In the genomic region with DNA sequence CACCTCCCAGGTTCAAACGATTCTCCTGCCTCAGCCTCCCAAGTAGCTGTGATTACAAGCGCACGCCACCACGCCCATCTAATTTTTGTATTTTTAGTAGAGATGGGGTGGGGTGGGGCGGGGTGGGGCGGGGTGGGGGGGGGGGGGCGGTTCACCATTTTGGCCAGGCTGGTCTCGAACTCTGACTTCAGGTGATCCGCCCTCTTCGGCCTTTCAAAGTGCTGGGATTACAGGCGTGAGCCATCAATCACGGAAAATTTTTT, we compare ENCODE assay signal across 8 cellular contexts. TPM values are rescaled to one million over a fixed set of nuclear protein-coding genes. Genes with fewer than 3 reads are reported as not detected.
A peak's percentile ranks its signal among the peaks of the same experiment; 100 is the strongest.
DNase-seq lines count a peak whose midpoint lies in the region; ATAC-seq and TF ChIP-seq lines count a peak whose summit lies in the region.

No MANE protein-coding gene starts in this region.

- peaks cover 13% of the 10 kb centered on the region for H3K4me1 ChIP-seq in A673 (ENCODE audit: insufficient read depth, low read length, poor library complexity, severe bottlenecking)
- peaks cover 26% of the 10 kb centered on the region for H3K4me1 ChIP-seq in muscle layer of colon (ENCODE audit: insufficient read depth, low read length)

- intact Hi-C loops in A673 (cut with micrococcal nuclease; ENCODE audit: unreplicated experiment): loop anchor here (2.0 kb wide), 1 partner anchor 67 kb away; the partner anchor contains the start of gene FEM1A

- peaks cover 0 to 9% (median 0%) of the 10 kb centered on the region in 3 donors for H3K9me3 Mint-ChIP-seq in IgD-negative memory B cell

- peaks cover 3% of the 10 kb centered on the region for H3K27me3 Mint-ChIP-seq in IgD-negative memory B cell

- H3K36me3 ChIP-seq in A673 (ENCODE audit: insufficient read depth, low read length, poor library complexity, severe bottlenecking) (peaks cover 5% of the 10 kb centered on the region), muscle layer of colon (ENCODE audit: insufficient read depth, low read length) (peaks cover 21% of the 10 kb centered on the region)

- ATAC-seq in GM21367 (IDR thresholded peaks at IDR 0.05; ENCODE audit: unreplicated experiment): no peak

- H3K9ac ChIP-seq in muscle layer of colon (ENCODE audit: low read length): no peak overlapping the region

- peak overlapping the region; percentile 97 to 99 (median 98) for H3K4me3 Mint-ChIP-seq in IgD-negative memory B cell

- DNase-seq in A673 (ENCODE audit: low spot score) (no peak), NCI-H526 (lab: John Stamatoyannopoulos, UW) (no peak), T-helper 9 cell (no peak), NCI-H1092 treated with DMSO at 0.1 percent for 48 hours (lab: John Stamatoyannopoulos, UW) (no peak)

- H3K9me3 ChIP-seq in A673 (ENCODE audit: low read depth, low read length, poor library complexity, severe bottlenecking) (no peaks in the 10 kb centered on the region), muscle layer of colon (ENCODE audit: low read length) (no peaks in the 10 kb centered on the region)

- no TSS peak for BruUV-seq in A673 (replicated peaks; lab: Mats Ljungman, UMichigan)

- H3K27ac ChIP-seq in A673 (ENCODE audit: low read depth, low read length, poor library complexity, severe bottlenecking) (no peak overlapping the region), cingulate gyrus (ENCODE audit: low read depth, low read length) (peak overlapping the region; percentile 77), muscle layer of colon (ENCODE audit: low read depth, low read length) (peak overlapping the region; percentile 78)

- CTCF ChIA-PET in A673 (lab: Charles Lee): interaction anchor here (2.1 kb wide), 1 partner anchor 67 kb away, joined by 14 read pairs; the partner anchor contains the start of gene FEM1A

- TF ChIP-seq CTCF in A673 (conservative IDR thresholded peaks at IDR 0.05; ENCODE audit: low read depth, low read length): no peak

- H3K27me3 ChIP-seq in A673 (replicated peaks; ENCODE audit: insufficient read depth, low read depth, low read length, poor library complexity) (no peaks in the 10 kb centered on the region), muscle layer of colon (ENCODE audit: control insufficient read depth in 1 of 2, insufficient read depth in 2 of 2, low read length in 2 of 2) (no peaks in the 10 kb centered on the region)

- peak overlapping the region; percentile 100 for H3K27ac Mint-ChIP-seq in IgD-negative memory B cell

- POLR2A ChIA-PET in A673 (lab: Charles Lee; ENCODE audit: low non-redundant PET): interaction anchor here (0.8 kb wide), 2 partner anchors 8 to 1180 kb away, joined by 6 to 22 read pairs; no protein-coding TSS in a partner anchor

- H3K4me1 Mint-ChIP-seq in IgD-negative memory B cell: peaks cover 20 to 23% (median 21%) of the 10 kb centered on the region in 3 donors

- H3K36me3 Mint-ChIP-seq in IgD-negative memory B cell: no peaks in the 10 kb centered on the region

- H3K4me3 ChIP-seq in A673 (ENCODE audit: low read depth, low read length, poor library complexity, severe bottlenecking): peak overlapping the region; percentile 98
- peak overlapping the region; percentile 76 to 96 for H3K4me3 ChIP-seq in muscle layer of colon (ENCODE audit: low read depth in 1 of 2, low read length in 2 of 2)

RNA-seq across cellular contexts. Expression of gene DPP9, which starts 0.5 kb away (rescaled TPM):
- 60.2 and 65.7 TPM in 2 replicates for total RNA-seq in A673 (2021)
- polyA plus RNA-seq in IgD-negative memory B cell: 40.5 TPM

RNA-seq across cellular contexts. Expression of gene MYDGF, which starts 54.0 kb away (rescaled TPM):
- 128 TPM in 2 replicates for total RNA-seq in A673 (2021)
- 100 TPM for polyA plus RNA-seq in IgD-negative memory B cell
